In the genomic region with DNA sequence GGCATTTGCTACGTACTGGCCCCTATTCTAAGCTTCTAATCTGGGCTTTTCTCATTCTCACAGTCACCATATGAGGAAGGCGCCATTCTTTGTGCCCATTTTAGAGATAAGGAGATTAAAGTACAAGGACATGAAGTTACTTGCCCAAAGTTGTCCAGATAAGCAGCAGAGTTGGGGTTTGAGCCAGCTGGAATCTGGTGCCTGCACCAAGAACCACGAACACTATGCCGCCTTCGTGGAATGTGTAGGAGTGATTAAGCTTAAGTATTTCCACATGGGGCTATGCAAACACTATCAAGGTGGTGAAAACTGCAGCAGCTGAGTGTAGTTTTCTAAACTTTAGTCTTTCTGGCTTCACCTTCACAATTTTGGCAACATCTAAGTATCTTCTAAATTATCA, we compare ENCODE assay signal across 18 cellular contexts.
DNase-seq lines count a peak whose midpoint lies in the region; ATAC-seq, FAIRE-seq and TF ChIP-seq lines count a peak whose summit lies in the region.
"Had no signal": no experiment of that assay in that cellular context is flagged by ENCODE, and none has a peak within 500 bp of the region (broad histone marks: within the 10 kb centered on the region; RNA-seq: fewer than 3 reads in every experiment).

No MANE protein-coding gene starts in this region.

- DNase-seq in HCEC 1CT (peak; percentile 6), body of pancreas (peak in 3 of 4 donors; percentile 46 to 77 (median 50)), heart left ventricle (peak; percentile 16 to 64 (median 48)), pancreas (peak in 3 of 6 donors; percentile 5 to 24 (median 23)), COR-L47 (lab: John Stamatoyannopoulos, UW) (no peak)
- DNase-seq in activated T-helper 1 cell treated with anti-CD3 and anti-CD28 coated beads, Interleukin-12 subunit alpha, Interleukin-12 subunit beta, Interleukin-2, Interleukin-4 antibody, amounts not matched to agents 30 ng/mL and 10 ng/mL and 1 ng/mL, durations not matched to agents 14 hours and 24 hours and 36 hours (ENCODE audit: low spot score) = no peak
- DNase-seq: DMS79 treated with DMSO at 0.1 percent for 48 hours; esophagus squamous epithelium; KBM-7; NCI-H1105; spleen; stimulated activated naive CD8-positive, alpha-beta T cell treated with anti-CD3 and anti-CD28 coated beads, Interleukin-15, Interleukin-2, amounts not matched to agents 100 U/mL and 50 U/mL, for 24 hours; WERI-Rb-1 had no signal

- no peak for TF ChIP-seq CTCF in body of pancreas (IDR thresholded peaks at IDR 0.05)
- no peak for TF ChIP-seq CTCF in heart left ventricle (IDR thresholded peaks at IDR 0.05)
- no peak for TF ChIP-seq CTCF in pancreas (IDR thresholded peaks at IDR 0.05)

- H3K27ac ChIP-seq in body of pancreas = no peak overlapping the region
- H3K27ac ChIP-seq in heart left ventricle = peak overlapping the region in 1 of 12 donors; percentile 17
- no peak overlapping the region for H3K27ac ChIP-seq in pancreas
- H3K27ac ChIP-seq: BLaER1 treated with 17β-estradiol and CSF1 and Interleukin-3, amounts not matched to agents 10 nM and 100 nM; esophagus squamous epithelium; parathyroid adenoma; spleen; WERI-Rb-1 had no signal

- no peaks in the 10 kb centered on the region for H3K36me3 ChIP-seq in body of pancreas (replicated peaks in 1 of 2; ENCODE audit: insufficient read depth in 1 of 2, low read depth in 2 of 2)
- no peaks in the 10 kb centered on the region for H3K36me3 ChIP-seq in heart left ventricle
- H3K36me3 ChIP-seq in pancreas = no peaks in the 10 kb centered on the region
- H3K36me3 ChIP-seq: BLaER1 treated with 17β-estradiol and CSF1 and Interleukin-3, amounts not matched to agents 10 nM and 100 nM; esophagus squamous epithelium; HAP-1; spleen; WERI-Rb-1 had no signal

- FAIRE-seq in pancreas (lab: Jason Lieb, UNC) = no peak

- H3K4me1 ChIP-seq in body of pancreas (peaks cover 8% of the 10 kb centered on the region), heart left ventricle (peaks cover 0 to 9% (median 0%) of the 10 kb centered on the region in 12 donors), pancreas (no peaks in the 10 kb centered on the region)
- H3K4me1 ChIP-seq: esophagus squamous epithelium, parathyroid adenoma, spleen had no signal

- no peaks in the 10 kb centered on the region for H3K36me3 Mint-ChIP-seq in activated T-helper 1 cell treated with anti-CD3 and anti-CD28 coated beads, Interleukin-12 subunit alpha, Interleukin-12 subunit beta, Interleukin-2, Interleukin-4 antibody, amounts not matched to agents 30 ng/mL and 10 ng/mL and 1 ng/mL, durations not matched to agents 14 hours and 24 hours and 36 hours (ENCODE audit: low read depth)

- H3K4me3 Mint-ChIP-seq in activated T-helper 1 cell treated with anti-CD3 and anti-CD28 coated beads, Interleukin-12 subunit alpha, Interleukin-12 subunit beta, Interleukin-2, Interleukin-4 antibody, amounts not matched to agents 30 ng/mL and 10 ng/mL and 1 ng/mL, durations not matched to agents 14 hours and 24 hours and 36 hours = no peak overlapping the region

- H3K27me3 ChIP-seq in body of pancreas (no peaks in the 10 kb centered on the region), heart left ventricle (no peaks in the 10 kb centered on the region), pancreas (no peaks in the 10 kb centered on the region)
- H3K27me3 ChIP-seq: BLaER1 treated with 17β-estradiol and CSF1 and Interleukin-3, amounts not matched to agents 10 nM and 100 nM; esophagus squamous epithelium; spleen had no signal

- no peaks in the 10 kb centered on the region for H3K4me1 Mint-ChIP-seq in activated T-helper 1 cell treated with anti-CD3 and anti-CD28 coated beads, Interleukin-12 subunit alpha, Interleukin-12 subunit beta, Interleukin-2, Interleukin-4 antibody, amounts not matched to agents 30 ng/mL and 10 ng/mL and 1 ng/mL, durations not matched to agents 14 hours and 24 hours and 36 hours (ENCODE audit: low read depth)

- H3K4me3 ChIP-seq in body of pancreas = no peak overlapping the region
- H3K4me3 ChIP-seq in heart left ventricle = no peak overlapping the region
- H3K4me3 ChIP-seq in pancreas = no peak overlapping the region
- H3K4me3 ChIP-seq: BLaER1 treated with 17β-estradiol and CSF1 and Interleukin-3, amounts not matched to agents 10 nM and 100 nM; esophagus squamous epithelium; HAP-1; spleen had no signal

- TF ChIP-seq POLR2A in body of pancreas (IDR thresholded peaks at IDR 0.05) = no peak
- TF ChIP-seq POLR2A in heart left ventricle (IDR thresholded peaks at IDR 0.05) = no peak

- H3K27ac Mint-ChIP-seq in activated T-helper 1 cell treated with anti-CD3 and anti-CD28 coated beads, Interleukin-12 subunit alpha, Interleukin-12 subunit beta, Interleukin-2, Interleukin-4 antibody, amounts not matched to agents 30 ng/mL and 10 ng/mL and 1 ng/mL, durations not matched to agents 14 hours and 24 hours and 36 hours = no peak overlapping the region

- intact Hi-C loops in body of pancreas (cut with DNase I) (no loop called here), heart left ventricle (cut with DNase I) (loop anchor here in 1 of 10 donors (10.0 kb wide), 1 partner anchor 117 kb away; no protein-coding TSS in a partner anchor), pancreas (cut with DNase I) (no loop called here)
- intact Hi-C loops in activated T-helper 1 cell treated with anti-CD3 and anti-CD28 coated beads, Interleukin-12 subunit alpha, Interleukin-12 subunit beta, Interleukin-2, Interleukin-4 antibody, amounts not matched to agents 30 ng/mL and 10 ng/mL and 1 ng/mL, durations not matched to agents 14 hours and 24 hours and 36 hours (cut with micrococcal nuclease) = no loop called here

- WGBS in body of pancreas, 2 donors = 6 to 16% methylated on average over 5 of the region's 5 CpGs
- 28 to 34% (median 31%) methylated on average over 5 of the region's 5 CpGs for WGBS in heart left ventricle, 4 donors
- WGBS in pancreas, 2 donors = 10 to 13% methylated on average over 5 of the region's 5 CpGs

- H3K9me3 Mint-ChIP-seq in activated T-helper 1 cell treated with anti-CD3 and anti-CD28 coated beads, Interleukin-12 subunit alpha, Interleukin-12 subunit beta, Interleukin-2, Interleukin-4 antibody, amounts not matched to agents 30 ng/mL and 10 ng/mL and 1 ng/mL, durations not matched to agents 14 hours and 24 hours and 36 hours = no peaks in the 10 kb centered on the region

- no peaks in the 10 kb centered on the region for H3K9me3 ChIP-seq in body of pancreas
- no peaks in the 10 kb centered on the region for H3K9me3 ChIP-seq in heart left ventricle
- H3K9me3 ChIP-seq in pancreas = no peaks in the 10 kb centered on the region
- H3K9me3 ChIP-seq: BLaER1 treated with 17β-estradiol and CSF1 and Interleukin-3, amounts not matched to agents 10 nM and 100 nM; esophagus squamous epithelium; HAP-1; spleen had no signal

- no peaks in the 10 kb centered on the region for H3K27me3 Mint-ChIP-seq in activated T-helper 1 cell treated with anti-CD3 and anti-CD28 coated beads, Interleukin-12 subunit alpha, Interleukin-12 subunit beta, Interleukin-2, Interleukin-4 antibody, amounts not matched to agents 30 ng/mL and 10 ng/mL and 1 ng/mL, durations not matched to agents 14 hours and 24 hours and 36 hours (ENCODE audit: insufficient read depth)

- ATAC-seq in body of pancreas (peak; percentile 71), heart left ventricle (peak; percentile 68 to 93 (median 86)), pancreas (peak; percentile 46 to 83 (median 72)), HG03175 (IDR thresholded peaks at IDR 0.05; ENCODE audit: unreplicated experiment) (no peak), GM18519 (IDR thresholded peaks at IDR 0.05; ENCODE audit: low FRiP score, unreplicated experiment) (no peak)
- ATAC-seq: stimulated activated naive CD8-positive, alpha-beta T cell treated with anti-CD3 and anti-CD28 coated beads, Interleukin-15, Interleukin-2, amounts not matched to agents 100 U/mL and 50 U/mL, for 24 hours had no signal

Comparison
In these comparisons a context has a peak if more than half of its experiments do, and no peak if none do; other contexts are left out.
1. DNase-seq: peak in HCEC 1CT (single experiment), body of pancreas (3 of 4) and heart left ventricle (5 of 5); none in COR-L47 (single experiment) and activated T-helper 1 cell treated with anti-CD3 and anti-CD28 coated beads, Interleukin-12 subunit alpha, Interleukin-12 subunit beta, Interleukin-2, Interleukin-4 antibody, amounts not matched to agents 30 ng/mL and 10 ng/mL and 1 ng/mL, durations not matched to agents 14 hours and 24 hours and 36 hours (single experiment).
2. ATAC-seq: peak in body of pancreas (single experiment), heart left ventricle (4 of 4) and pancreas (4 of 4); none in HG03175 (single experiment) and GM18519 (single experiment).